Comparison of ENCODE assay signal across 19 cellular contexts in genomic region chr6:114389111-114389510, GRCh38. TPM values are rescaled to one million over a fixed set of nuclear protein-coding genes. Genes with fewer than 3 reads are reported as not detected.
DNase-seq lines count a peak whose midpoint lies in the region; ATAC-seq and TF ChIP-seq lines count a peak whose summit lies in the region.
"Had no signal": no experiment of that assay in that cellular context is flagged by ENCODE, and none has a peak within 500 bp of the region (broad histone marks: within the 10 kb centered on the region; RNA-seq: fewer than 3 reads in every experiment).

No MANE protein-coding gene starts in this region.

- no peak for TF ChIP-seq POLR2A in gastroesophageal sphincter (IDR thresholded peaks at IDR 0.05)

- no peak for TF ChIP-seq EP300 in gastroesophageal sphincter (IDR thresholded peaks at IDR 0.05)

- no peaks in the 10 kb centered on the region for H3K36me3 ChIP-seq in adipocyte (ENCODE audit: control insufficient read depth, insufficient read depth, low read length, severe bottlenecking)
- H3K36me3 ChIP-seq in gastroesophageal sphincter = no peaks in the 10 kb centered on the region
- H3K36me3 ChIP-seq: BLaER1 treated with 17β-estradiol and CSF1 and Interleukin-3, amounts not matched to agents 10 nM and 100 nM; HAP-1 had no signal

- ATAC-seq in HG02973 (IDR thresholded peaks at IDR 0.05; ENCODE audit: unreplicated experiment) (no peak), gastroesophageal sphincter (no peak)

- H4K5ac ChIP-seq in H9 (ENCODE audit: insufficient read length, low read depth, low read length) = no peak overlapping the region

- no peak overlapping the region for H3K56ac ChIP-seq in H9 (ENCODE audit: insufficient read length, low read depth, low read length)

- H2BK15ac ChIP-seq in H9 (ENCODE audit: low read depth, low read length) = no peak overlapping the region

- H3K4me1 ChIP-seq in H9 (ENCODE audit: insufficient read depth, low read length) = peaks cover 5% of the 10 kb centered on the region; the same call in 1 of the 2 replicates
- no peaks in the 10 kb centered on the region for H3K4me1 ChIP-seq in adipocyte (ENCODE audit: control insufficient read depth, insufficient read depth, low read length)
- no peaks in the 10 kb centered on the region for H3K4me1 ChIP-seq in gastroesophageal sphincter
- H3K4me1 ChIP-seq: BLaER1 treated with 17β-estradiol and CSF1 and Interleukin-3, amounts not matched to agents 10 nM and 100 nM had no signal

- DNase-seq in H9 = no peak
- DNase-seq in RPMI7951 (ENCODE audit: low read depth) = peak; percentile 1
- peak; percentile 12 for DNase-seq in adipocyte (ENCODE audit: low read depth)
- DNase-seq in glutamatergic neuron = no peak
- DNase-seq in SK-N-DZ (ENCODE audit: low spot score) = no peak
- no peak for DNase-seq in midbrain (lab: John Stamatoyannopoulos, UW)
- DNase-seq: ACHN; Calu3; CD4-positive, CD25-positive, alpha-beta regulatory T cell; DMS 273 treated with DMSO at 0.1 percent for 48 hours; GM23248; IMR-90; KBM-7 had no signal

- H3K9me3 ChIP-seq in H9 (ENCODE audit: control insufficient read depth, low read depth, low read length) (no peaks in the 10 kb centered on the region), adipocyte (ENCODE audit: control insufficient read depth, low read length) (no peaks in the 10 kb centered on the region), gastroesophageal sphincter (no peaks in the 10 kb centered on the region)
- H3K9me3 ChIP-seq: BLaER1 treated with 17β-estradiol and CSF1 and Interleukin-3, amounts not matched to agents 10 nM and 100 nM; HAP-1 had no signal

- H3K27ac Mint-ChIP-seq in H9 = peak overlapping the region; percentile 46 to 79 (median 63); a peak in 5 of 7 replicates
- H3K27ac Mint-ChIP-seq in glutamatergic neuron (ENCODE audit: unreplicated experiment) = peak overlapping the region; percentile 4
- H3K27ac Mint-ChIP-seq: CD4-positive, CD25-positive, alpha-beta regulatory T cell had no signal

- H4K91ac ChIP-seq in H9 (ENCODE audit: insufficient read length, low read depth, low read length) = no peak overlapping the region

- no peak overlapping the region for H4K8ac ChIP-seq in H9 (replicated peaks; ENCODE audit: insufficient read length, low read depth, low read length)

- no peak overlapping the region for H2BK12ac ChIP-seq in H9 (ENCODE audit: insufficient read length, low read depth, low read length)

- H3K27me3 ChIP-seq in H9 (ENCODE audit: insufficient read depth, low read length) (no peaks in the 10 kb centered on the region), adipocyte (replicated peaks; ENCODE audit: control insufficient read depth, insufficient read depth, low read length) (no peaks in the 10 kb centered on the region), gastroesophageal sphincter (no peaks in the 10 kb centered on the region)
- H3K27me3 ChIP-seq: BLaER1 treated with 17β-estradiol and CSF1 and Interleukin-3, amounts not matched to agents 10 nM and 100 nM had no signal

- H2BK120ac ChIP-seq in H9 (ENCODE audit: low read depth, low read length, poor library complexity, severe bottlenecking) = no peak overlapping the region

- no peak overlapping the region for H3K23ac ChIP-seq in H9 (ENCODE audit: insufficient read length, low read depth, low read length)

- no peak overlapping the region for H2BK20ac ChIP-seq in H9 (ENCODE audit: low read depth, low read length, poor library complexity, severe bottlenecking)

- H3K27ac ChIP-seq in H9 (ENCODE audit: insufficient read length, low read depth, low read length) (no peak overlapping the region), gastroesophageal sphincter (no peak overlapping the region)
- H3K27ac ChIP-seq: BLaER1 treated with 17β-estradiol and CSF1 and Interleukin-3, amounts not matched to agents 10 nM and 100 nM; GM23248 had no signal

- H3K79me1 ChIP-seq in H9 (ENCODE audit: insufficient read depth, low read depth, low read length, poor library complexity, severe bottlenecking) = no peaks in the 10 kb centered on the region

- H3K23me2 ChIP-seq in H9 (ENCODE audit: insufficient read length, low read depth, low read length, poor library complexity, severe bottlenecking) = no peaks in the 10 kb centered on the region

- no peak overlapping the region for H2AFZ ChIP-seq in H9 (ENCODE audit: low read length)
- H2AFZ ChIP-seq: GM23248 had no signal

- no peak for TF ChIP-seq CTCF in H9 (conservative IDR thresholded peaks at IDR 0.05)
- TF ChIP-seq CTCF in glutamatergic neuron (IDR thresholded peaks at IDR 0.05; ENCODE audit: partially characterized antibody, unreplicated experiment) = no peak
- TF ChIP-seq CTCF in gastroesophageal sphincter (IDR thresholded peaks at IDR 0.05) = no peak

- H3K4me3 ChIP-seq in adipocyte (ENCODE audit: low read length) (no peak overlapping the region), gastroesophageal sphincter (no peak overlapping the region)
- H3K4me3 ChIP-seq: BLaER1 treated with 17β-estradiol and CSF1 and Interleukin-3, amounts not matched to agents 10 nM and 100 nM; GM23248; HAP-1 had no signal

- H2BK5ac ChIP-seq in H9 (ENCODE audit: insufficient read length, low read length) = no peak overlapping the region

- H4K20me1 ChIP-seq in H9 (ENCODE audit: control insufficient read depth, insufficient read depth, insufficient read length) = no peaks in the 10 kb centered on the region
- H4K20me1 ChIP-seq: BLaER1 treated with 17β-estradiol and CSF1 and Interleukin-3, amounts not matched to agents 10 nM and 100 nM had no signal

- no peak overlapping the region for H3K14ac ChIP-seq in H9 (ENCODE audit: insufficient read depth, low read length)

- H3K4me3 Mint-ChIP-seq in H9 (no peak overlapping the region), glutamatergic neuron (ENCODE audit: unreplicated experiment) (no peak overlapping the region)
- H3K4me3 Mint-ChIP-seq: CD4-positive, CD25-positive, alpha-beta regulatory T cell had no signal

- no peak overlapping the region for H3K4ac ChIP-seq in H9 (ENCODE audit: low read depth, low read length)

- H3K36me3 Mint-ChIP-seq in H9 (ENCODE audit: insufficient read depth in 1 of 3, low read depth in 3 of 3) = no peaks in the 10 kb centered on the region
- H3K36me3 Mint-ChIP-seq in glutamatergic neuron (ENCODE audit: unreplicated experiment) = no peaks in the 10 kb centered on the region
- H3K36me3 Mint-ChIP-seq: CD4-positive, CD25-positive, alpha-beta regulatory T cell had no signal

- H2AK5ac ChIP-seq in H9 (ENCODE audit: insufficient read length, low read length) = no peak overlapping the region

- H3T11ph ChIP-seq in H9 (ENCODE audit: low read length) = no peak overlapping the region

- H3K9ac ChIP-seq in H9 (ENCODE audit: extremely low read depth, insufficient read length, low read length) = no peak overlapping the region
- H3K9ac ChIP-seq in adipocyte (ENCODE audit: low read length) = no peak overlapping the region
- H3K9ac ChIP-seq: BLaER1 treated with 17β-estradiol and CSF1 and Interleukin-3, amounts not matched to agents 10 nM and 100 nM; GM23248 had no signal

- H3K9me3 Mint-ChIP-seq in H9 = no peaks in the 10 kb centered on the region
- H3K9me3 Mint-ChIP-seq in glutamatergic neuron (ENCODE audit: unreplicated experiment) = no peaks in the 10 kb centered on the region

- H3K79me2 ChIP-seq in H9 (ENCODE audit: insufficient read depth, low read length) = no peaks in the 10 kb centered on the region

- peaks cover 50 to 54% of the 10 kb centered on the region in 2 experiments for H3K4me1 Mint-ChIP-seq in H9
- peaks cover 27% of the 10 kb centered on the region for H3K4me1 Mint-ChIP-seq in glutamatergic neuron (ENCODE audit: low read depth, unreplicated experiment)
- H3K4me1 Mint-ChIP-seq: CD4-positive, CD25-positive, alpha-beta regulatory T cell had no signal

- H3K27me3 Mint-ChIP-seq in H9 (ENCODE audit: low read depth) = no peaks in the 10 kb centered on the region
- no peaks in the 10 kb centered on the region for H3K27me3 Mint-ChIP-seq in glutamatergic neuron (ENCODE audit: unreplicated experiment)
- H3K27me3 Mint-ChIP-seq: CD4-positive, CD25-positive, alpha-beta regulatory T cell had no signal

- no peak overlapping the region for H3K4me2 ChIP-seq in H9 (ENCODE audit: insufficient read depth, insufficient read length, low read length)
- H3K4me2 ChIP-seq: BLaER1 treated with 17β-estradiol and CSF1 and Interleukin-3, amounts not matched to agents 10 nM and 100 nM had no signal

- no peak overlapping the region for H3K18ac ChIP-seq in H9 (ENCODE audit: insufficient read length, low read depth, low read length)

RNA-seq across cellular contexts. Expression of gene HS3ST5, which starts 46.3 kb away (rescaled TPM):
- total RNA-seq in H9 (2021) (11.6 and 14.4 TPM in 2 replicates), glutamatergic neuron (ENCODE audit: unreplicated experiment) (17.4 TPM), gastroesophageal sphincter (under 1 TPM in 1 of 4 donors, not detected in 3; 0.13 TPM)
- not detected in 2 replicates for total RNA-seq in RPMI7951 (2014; rRNA removed; shearing (Covaris generic))
- polyA plus RNA-seq in SK-N-DZ (2014; cell fraction: cytosol; rRNA removed) = 0.21 and 0.53 TPM in 2 replicates
- polyA plus RNA-seq in SK-N-DZ (2014; cell fraction: nucleus; rRNA removed) = 0.11 and 0.43 TPM in 2 replicates
- total RNA-seq: A172; CD4-positive, CD25-positive, alpha-beta regulatory T cell; Daoy; GM23248; IMR-90 had no signal
- polyA plus RNA-seq: CD4-positive, CD25-positive, alpha-beta regulatory T cell; GM23248; IMR-90 had no signal

Comparison
In these comparisons a context has a peak if more than half of its experiments do, and no peak if none do; other contexts are left out.
1. DNase-seq: peak in RPMI7951 (single experiment) and adipocyte (single experiment); none in H9 (single experiment), glutamatergic neuron (single experiment), SK-N-DZ (single experiment) and midbrain (single experiment).
2. RNA of gene HS3ST5, which starts 46.3 kb away (total RNA-seq): 17.4 TPM in glutamatergic neuron (single experiment) and 11.6 to 14.4 TPM in H9; 0.13 TPM in gastroesophageal sphincter and not detected in RPMI7951; every median in the first group is over 10 times any median in the second.